ENCODE assay signal across 1 cellular context in the genomic region with DNA sequence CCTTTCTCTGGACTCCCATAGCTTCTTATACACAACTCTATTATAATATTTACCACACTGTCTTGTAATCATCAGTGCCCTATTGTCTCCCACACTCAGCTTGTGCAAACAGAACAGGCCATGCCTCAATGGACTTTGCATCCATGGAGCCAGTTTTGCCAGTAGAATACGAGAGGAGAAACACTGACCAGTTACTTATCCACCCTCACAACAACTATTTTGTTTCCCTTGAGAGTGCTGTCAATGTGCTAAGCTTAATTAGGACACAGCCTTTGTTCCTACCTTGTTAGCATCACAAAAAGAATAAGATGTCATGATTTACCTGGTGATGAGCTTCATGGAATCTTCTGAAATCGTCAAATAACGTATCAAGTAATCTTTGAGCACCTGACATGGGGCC.
A peak's percentile ranks its signal among the peaks of the same experiment; 100 is the strongest.
TF ChIP-seq lines count a peak whose summit lies in the region.

No MANE protein-coding gene starts in this region.

TF ChIP-seq in HepG2, 621 proteins besides CTCF, POLR2A, EP300 and RAD21 (continued from another document and continues in another):
- TF ChIP-seq, protein P1, sequence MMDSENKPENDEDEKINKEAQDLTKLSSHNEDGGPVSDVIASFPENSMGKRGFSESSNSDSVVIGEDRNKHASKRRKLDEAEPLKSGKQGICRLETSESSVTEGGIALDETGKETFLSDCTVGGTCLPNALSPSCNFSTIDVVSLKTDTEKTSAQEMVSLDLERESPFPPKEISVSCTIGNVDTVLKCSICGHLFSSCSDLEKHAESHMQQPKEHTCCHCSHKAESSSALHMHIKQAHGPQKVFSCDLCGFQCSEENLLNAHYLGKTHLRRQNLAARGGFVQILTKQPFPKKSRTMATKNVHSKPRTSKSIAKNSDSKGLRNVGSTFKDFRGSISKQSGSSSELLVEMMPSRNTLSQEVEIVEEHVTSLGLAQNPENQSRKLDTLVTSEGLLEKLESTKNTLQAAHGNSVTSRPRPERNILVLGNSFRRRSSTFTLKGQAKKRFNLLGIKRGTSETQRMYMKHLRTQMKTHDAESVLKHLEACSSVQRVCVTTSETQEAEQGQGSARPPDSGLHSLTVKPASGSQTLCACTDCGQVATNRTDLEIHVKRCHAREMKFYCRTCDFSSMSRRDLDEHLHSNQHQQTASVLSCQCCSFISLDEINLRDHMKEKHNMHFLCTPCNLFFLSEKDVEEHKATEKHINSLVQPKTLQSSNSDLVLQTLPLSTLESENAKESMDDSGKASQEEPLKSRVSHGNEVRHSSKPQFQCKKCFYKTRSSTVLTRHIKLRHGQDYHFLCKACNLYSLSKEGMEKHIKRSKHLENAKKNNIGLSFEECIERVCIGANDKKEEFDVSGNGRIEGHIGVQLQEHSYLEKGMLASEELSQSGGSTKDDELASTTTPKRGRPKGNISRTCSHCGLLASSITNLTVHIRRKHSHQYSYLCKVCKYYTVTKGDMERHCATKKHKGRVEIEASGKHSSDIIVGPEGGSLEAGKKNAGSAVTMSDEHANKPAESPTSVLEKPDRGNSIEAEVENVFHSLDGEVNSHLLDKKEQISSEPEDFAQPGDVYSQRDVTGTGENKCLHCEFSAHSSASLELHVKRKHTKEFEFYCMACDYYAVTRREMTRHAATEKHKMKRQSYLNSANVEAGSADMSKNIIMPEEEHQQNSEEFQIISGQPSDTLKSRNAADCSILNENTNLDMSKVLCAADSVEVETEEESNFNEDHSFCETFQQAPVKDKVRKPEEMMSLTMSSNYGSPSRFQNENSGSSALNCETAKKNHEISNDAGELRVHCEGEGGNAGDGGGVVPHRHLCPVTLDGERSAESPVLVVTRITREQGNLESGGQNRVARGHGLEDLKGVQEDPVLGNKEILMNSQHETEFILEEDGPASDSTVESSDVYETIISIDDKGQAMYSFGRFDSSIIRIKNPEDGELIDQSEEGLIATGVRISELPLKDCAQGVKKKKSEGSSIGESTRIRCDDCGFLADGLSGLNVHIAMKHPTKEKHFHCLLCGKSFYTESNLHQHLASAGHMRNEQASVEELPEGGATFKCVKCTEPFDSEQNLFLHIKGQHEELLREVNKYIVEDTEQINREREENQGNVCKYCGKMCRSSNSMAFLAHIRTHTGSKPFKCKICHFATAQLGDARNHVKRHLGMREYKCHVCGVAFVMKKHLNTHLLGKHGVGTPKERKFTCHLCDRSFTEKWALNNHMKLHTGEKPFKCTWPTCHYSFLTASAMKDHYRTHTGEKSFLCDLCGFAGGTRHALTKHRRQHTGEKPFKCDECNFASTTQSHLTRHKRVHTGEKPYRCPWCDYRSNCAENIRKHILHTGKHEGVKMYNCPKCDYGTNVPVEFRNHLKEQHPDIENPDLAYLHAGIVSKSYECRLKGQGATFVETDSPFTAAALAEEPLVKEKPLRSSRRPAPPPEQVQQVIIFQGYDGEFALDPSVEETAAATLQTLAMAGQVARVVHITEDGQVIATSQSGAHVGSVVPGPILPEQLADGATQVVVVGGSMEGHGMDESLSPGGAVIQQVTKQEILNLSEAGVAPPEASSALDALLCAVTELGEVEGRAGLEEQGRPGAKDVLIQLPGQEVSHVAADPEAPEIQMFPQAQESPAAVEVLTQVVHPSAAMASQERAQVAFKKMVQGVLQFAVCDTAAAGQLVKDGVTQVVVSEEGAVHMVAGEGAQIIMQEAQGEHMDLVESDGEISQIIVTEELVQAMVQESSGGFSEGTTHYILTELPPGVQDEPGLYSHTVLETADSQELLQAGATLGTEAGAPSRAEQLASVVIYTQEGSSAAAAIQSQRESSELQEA (CRISPR knock-in tag; IDR thresholded peaks at IDR 0.05; ENCODE audit: not compliant biosample characterization), result no peak
- no peak for TF ChIP-seq TCF12 (IDR thresholded peaks at IDR 0.05)
- no peak for TF ChIP-seq TCF12 (CRISPR knock-in tag; IDR thresholded peaks at IDR 0.05)
- TF ChIP-seq MAFK (conservative IDR thresholded peaks at IDR 0.05 in 1 of 2, IDR thresholded peaks at IDR 0.05 in 1 of 2; ENCODE audit: low read length in 2 of 2), result no peak
- TF ChIP-seq HNF1A (IDR thresholded peaks at IDR 0.05; ENCODE audit: low read depth), result no peak
- no peak for TF ChIP-seq HNF1A (CRISPR knock-in tag; IDR thresholded peaks at IDR 0.05; ENCODE audit: borderline replicate concordance)
- peak; percentile 69; the same call in 1 of the 2 replicates for TF ChIP-seq HDAC2 (CRISPR knock-in tag; IDR thresholded peaks at IDR 0.05)
- peak; percentile 95 for TF ChIP-seq GZF1 (CRISPR knock-in tag; IDR thresholded peaks at IDR 0.05)
- TF ChIP-seq, protein P2, sequence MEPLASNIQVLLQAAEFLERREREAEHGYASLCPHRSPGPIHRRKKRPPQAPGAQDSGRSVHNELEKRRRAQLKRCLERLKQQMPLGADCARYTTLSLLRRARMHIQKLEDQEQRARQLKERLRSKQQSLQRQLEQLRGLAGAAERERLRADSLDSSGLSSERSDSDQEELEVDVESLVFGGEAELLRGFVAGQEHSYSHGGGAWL (CRISPR knock-in tag; IDR thresholded peaks at IDR 0.05), result no peak
- TF ChIP-seq EZH2 (conservative IDR thresholded peaks at IDR 0.05; ENCODE audit: low read depth, low read length), result no peak
- no peak for TF ChIP-seq MLX (CRISPR knock-in tag; IDR thresholded peaks at IDR 0.05)
- TF ChIP-seq ZNF225 (CRISPR knock-in tag; IDR thresholded peaks at IDR 0.05), result no peak
- TF ChIP-seq, protein P3, sequence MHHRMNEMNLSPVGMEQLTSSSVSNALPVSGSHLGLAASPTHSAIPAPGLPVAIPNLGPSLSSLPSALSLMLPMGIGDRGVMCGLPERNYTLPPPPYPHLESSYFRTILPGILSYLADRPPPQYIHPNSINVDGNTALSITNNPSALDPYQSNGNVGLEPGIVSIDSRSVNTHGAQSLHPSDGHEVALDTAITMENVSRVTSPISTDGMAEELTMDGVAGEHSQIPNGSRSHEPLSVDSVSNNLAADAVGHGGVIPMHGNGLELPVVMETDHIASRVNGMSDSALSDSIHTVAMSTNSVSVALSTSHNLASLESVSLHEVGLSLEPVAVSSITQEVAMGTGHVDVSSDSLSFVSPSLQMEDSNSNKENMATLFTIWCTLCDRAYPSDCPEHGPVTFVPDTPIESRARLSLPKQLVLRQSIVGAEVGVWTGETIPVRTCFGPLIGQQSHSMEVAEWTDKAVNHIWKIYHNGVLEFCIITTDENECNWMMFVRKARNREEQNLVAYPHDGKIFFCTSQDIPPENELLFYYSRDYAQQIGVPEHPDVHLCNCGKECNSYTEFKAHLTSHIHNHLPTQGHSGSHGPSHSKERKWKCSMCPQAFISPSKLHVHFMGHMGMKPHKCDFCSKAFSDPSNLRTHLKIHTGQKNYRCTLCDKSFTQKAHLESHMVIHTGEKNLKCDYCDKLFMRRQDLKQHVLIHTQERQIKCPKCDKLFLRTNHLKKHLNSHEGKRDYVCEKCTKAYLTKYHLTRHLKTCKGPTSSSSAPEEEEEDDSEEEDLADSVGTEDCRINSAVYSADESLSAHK (CRISPR knock-in tag; IDR thresholded peaks at IDR 0.05; ENCODE audit: borderline replicate concordance), result no peak
- TF ChIP-seq MIXL1 (CRISPR knock-in tag; IDR thresholded peaks at IDR 0.05), result peak; percentile 52; the same call in 1 of the 2 replicates
- TF ChIP-seq NONO (IDR thresholded peaks at IDR 0.05), result no peak
- no peak for TF ChIP-seq NONO (CRISPR knock-in tag; conservative IDR thresholded peaks at IDR 0.05)
- no peak for TF ChIP-seq TOE1 (CRISPR knock-in tag; IDR thresholded peaks at IDR 0.05)
- TF ChIP-seq TAF1 (CRISPR knock-in tag; IDR thresholded peaks at IDR 0.05), result no peak
- no peak for TF ChIP-seq ZKSCAN5 (CRISPR knock-in tag; IDR thresholded peaks at IDR 0.05)
- TF ChIP-seq, protein P4, sequence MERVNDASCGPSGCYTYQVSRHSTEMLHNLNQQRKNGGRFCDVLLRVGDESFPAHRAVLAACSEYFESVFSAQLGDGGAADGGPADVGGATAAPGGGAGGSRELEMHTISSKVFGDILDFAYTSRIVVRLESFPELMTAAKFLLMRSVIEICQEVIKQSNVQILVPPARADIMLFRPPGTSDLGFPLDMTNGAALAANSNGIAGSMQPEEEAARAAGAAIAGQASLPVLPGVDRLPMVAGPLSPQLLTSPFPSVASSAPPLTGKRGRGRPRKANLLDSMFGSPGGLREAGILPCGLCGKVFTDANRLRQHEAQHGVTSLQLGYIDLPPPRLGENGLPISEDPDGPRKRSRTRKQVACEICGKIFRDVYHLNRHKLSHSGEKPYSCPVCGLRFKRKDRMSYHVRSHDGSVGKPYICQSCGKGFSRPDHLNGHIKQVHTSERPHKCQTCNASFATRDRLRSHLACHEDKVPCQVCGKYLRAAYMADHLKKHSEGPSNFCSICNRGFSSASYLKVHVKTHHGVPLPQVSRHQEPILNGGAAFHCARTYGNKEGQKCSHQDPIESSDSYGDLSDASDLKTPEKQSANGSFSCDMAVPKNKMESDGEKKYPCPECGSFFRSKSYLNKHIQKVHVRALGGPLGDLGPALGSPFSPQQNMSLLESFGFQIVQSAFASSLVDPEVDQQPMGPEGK (CRISPR knock-in tag; IDR thresholded peaks at IDR 0.05), result 0 out of 2 replicates have a peak, but pooled peaks have one; percentile 21
- no peak for TF ChIP-seq NR1H2 (CRISPR knock-in tag; IDR thresholded peaks at IDR 0.05; ENCODE audit: borderline replicate concordance, low read depth)
- TF ChIP-seq ZNF431 (CRISPR knock-in tag; IDR thresholded peaks at IDR 0.05; ENCODE audit: borderline replicate concordance, low read depth), result no peak
- no peak for TF ChIP-seq ARNT (IDR thresholded peaks at IDR 0.05)
- TF ChIP-seq, protein P5, sequence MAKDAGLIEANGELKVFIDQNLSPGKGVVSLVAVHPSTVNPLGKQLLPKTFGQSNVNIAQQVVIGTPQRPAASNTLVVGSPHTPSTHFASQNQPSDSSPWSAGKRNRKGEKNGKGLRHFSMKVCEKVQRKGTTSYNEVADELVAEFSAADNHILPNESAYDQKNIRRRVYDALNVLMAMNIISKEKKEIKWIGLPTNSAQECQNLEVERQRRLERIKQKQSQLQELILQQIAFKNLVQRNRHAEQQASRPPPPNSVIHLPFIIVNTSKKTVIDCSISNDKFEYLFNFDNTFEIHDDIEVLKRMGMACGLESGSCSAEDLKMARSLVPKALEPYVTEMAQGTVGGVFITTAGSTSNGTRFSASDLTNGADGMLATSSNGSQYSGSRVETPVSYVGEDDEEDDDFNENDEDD (CRISPR knock-in tag; IDR thresholded peaks at IDR 0.05; ENCODE audit: borderline replicate concordance), result no peak
- TF ChIP-seq RXRB (CRISPR knock-in tag; IDR thresholded peaks at IDR 0.05; ENCODE audit: borderline replicate concordance), result peak; percentile 32; the same call in 1 of the 2 replicates
- TF ChIP-seq KLF6 (CRISPR knock-in tag; IDR thresholded peaks at IDR 0.05), result no peak
- no peak for TF ChIP-seq SOX6 (IDR thresholded peaks at IDR 0.05)
- peak; percentile 95 for TF ChIP-seq SOX6 (CRISPR knock-in tag; IDR thresholded peaks at IDR 0.05)
- TF ChIP-seq KDM6A (CRISPR knock-in tag; IDR thresholded peaks at IDR 0.05; ENCODE audit: low read depth), result peak; percentile 92
- TF ChIP-seq, protein P6, sequence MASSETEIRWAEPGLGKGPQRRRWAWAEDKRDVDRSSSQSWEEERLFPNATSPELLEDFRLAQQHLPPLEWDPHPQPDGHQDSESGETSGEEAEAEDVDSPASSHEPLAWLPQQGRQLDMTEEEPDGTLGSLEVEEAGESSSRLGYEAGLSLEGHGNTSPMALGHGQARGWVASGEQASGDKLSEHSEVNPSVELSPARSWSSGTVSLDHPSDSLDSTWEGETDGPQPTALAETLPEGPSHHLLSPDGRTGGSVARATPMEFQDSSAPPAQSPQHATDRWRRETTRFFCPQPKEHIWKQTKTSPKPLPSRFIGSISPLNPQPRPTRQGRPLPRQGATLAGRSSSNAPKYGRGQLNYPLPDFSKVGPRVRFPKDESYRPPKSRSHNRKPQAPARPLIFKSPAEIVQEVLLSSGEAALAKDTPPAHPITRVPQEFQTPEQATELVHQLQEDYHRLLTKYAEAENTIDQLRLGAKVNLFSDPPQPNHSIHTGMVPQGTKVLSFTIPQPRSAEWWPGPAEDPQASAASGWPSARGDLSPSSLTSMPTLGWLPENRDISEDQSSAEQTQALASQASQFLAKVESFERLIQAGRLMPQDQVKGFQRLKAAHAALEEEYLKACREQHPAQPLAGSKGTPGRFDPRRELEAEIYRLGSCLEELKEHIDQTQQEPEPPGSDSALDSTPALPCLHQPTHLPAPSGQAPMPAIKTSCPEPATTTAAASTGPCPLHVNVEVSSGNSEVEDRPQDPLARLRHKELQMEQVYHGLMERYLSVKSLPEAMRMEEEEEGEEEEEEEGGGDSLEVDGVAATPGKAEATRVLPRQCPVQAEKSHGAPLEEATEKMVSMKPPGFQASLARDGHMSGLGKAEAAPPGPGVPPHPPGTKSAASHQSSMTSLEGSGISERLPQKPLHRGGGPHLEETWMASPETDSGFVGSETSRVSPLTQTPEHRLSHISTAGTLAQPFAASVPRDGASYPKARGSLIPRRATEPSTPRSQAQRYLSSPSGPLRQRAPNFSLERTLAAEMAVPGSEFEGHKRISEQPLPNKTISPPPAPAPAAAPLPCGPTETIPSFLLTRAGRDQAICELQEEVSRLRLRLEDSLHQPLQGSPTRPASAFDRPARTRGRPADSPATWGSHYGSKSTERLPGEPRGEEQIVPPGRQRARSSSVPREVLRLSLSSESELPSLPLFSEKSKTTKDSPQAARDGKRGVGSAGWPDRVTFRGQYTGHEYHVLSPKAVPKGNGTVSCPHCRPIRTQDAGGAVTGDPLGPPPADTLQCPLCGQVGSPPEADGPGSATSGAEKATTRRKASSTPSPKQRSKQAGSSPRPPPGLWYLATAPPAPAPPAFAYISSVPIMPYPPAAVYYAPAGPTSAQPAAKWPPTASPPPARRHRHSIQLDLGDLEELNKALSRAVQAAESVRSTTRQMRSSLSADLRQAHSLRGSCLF (CRISPR knock-in tag; IDR thresholded peaks at IDR 0.05; ENCODE audit: borderline replicate concordance), result no peak
